21 cellular contexts compared by ENCODE assay signal in genomic region chr3:143298886-143299535, GRCh38.
DNase-seq lines count a peak whose midpoint lies in the region; ATAC-seq, FAIRE-seq and TF ChIP-seq lines count a peak whose summit lies in the region.
"Had no signal": no experiment of that assay in that cellular context is flagged by ENCODE, and none has a peak within 500 bp of the region (broad histone marks: within the 10 kb centered on the region; RNA-seq: fewer than 3 reads in every experiment).

No MANE protein-coding gene starts in this region.

- no peaks in the 10 kb centered on the region for H3K27me3 ChIP-seq in naive thymus-derived CD4-positive, alpha-beta T cell (ENCODE audit: control insufficient read depth in 2 of 2, insufficient read depth in 2 of 2, low read length in 2 of 2)
- H3K27me3 ChIP-seq: transverse colon had no signal

- DNase-seq in GM12892 (ENCODE audit: insufficient read length) (no peak), KBM-7 (peak; percentile 21), NOMO-1 treated with dmso at 0.1 percent for 144 hours (lab: John Stamatoyannopoulos, UW; ENCODE audit: unreplicated experiment) (peak; percentile 54), NCI-H2081 (lab: John Stamatoyannopoulos, UW) (no peak)
- no peak for DNase-seq in naive thymus-derived CD4-positive, alpha-beta T cell
- DNase-seq: activated CD8-positive, alpha-beta memory T cell treated with anti-CD3 and anti-CD28 coated beads, Interleukin-2, amount 50 U/mL, for 48 hours; activated naive CD4-positive, alpha-beta T cell; DMS153; left cardiac atrium; NCI-H1105 treated with DMSO at 0.1 percent for 48 hours; NCI-H2171; NK-92 treated with Interleukin-12 subunit alpha and Interleukin-12 subunit beta, amount 100 ng/mL, for 24 hours; retina; stimulated activated naive CD4-positive, alpha-beta T cell treated with Interleukin-2 at 50 U/mL for 16 hours; transverse colon had no signal

- FAIRE-seq in GM12892 (lab: Jason Lieb, UNC): peak; percentile 48

- CTCF ChIA-PET in naive thymus-derived CD4-positive, alpha-beta T cell (lab: Charles Lee): interaction anchor here (0.6 kb wide), 1 partner anchor 178 kb away, joined by 3 read pairs; no protein-coding TSS in a partner anchor

- intact Hi-C loops in naive thymus-derived CD4-positive, alpha-beta T cell (cut with micrococcal nuclease): loop anchor here in 1 of 2 donors (5.0 kb wide), 1 partner anchor 177 kb away; no protein-coding TSS in a partner anchor

- peaks cover 27 to 78% (median 57%) of the 10 kb centered on the region in 7 donors for H3K4me1 Mint-ChIP-seq in naive thymus-derived CD4-positive, alpha-beta T cell

- H3K27me3 Mint-ChIP-seq in naive thymus-derived CD4-positive, alpha-beta T cell: no peaks in the 10 kb centered on the region
- H3K27me3 Mint-ChIP-seq: brain had no signal

- in situ Hi-C loops in KBM-7 (cut with MboI; ENCODE audit: low pct_unique_long_range_greater_than_20kb, low sequenced_read_pairs): no loop called here

- H3K27ac ChIP-seq in naive thymus-derived CD4-positive, alpha-beta T cell (ENCODE audit: low read depth, low read length): no peak overlapping the region
- H3K27ac ChIP-seq: coronary artery, transverse colon had no signal

- H3K4me3 ChIP-seq in naive thymus-derived CD4-positive, alpha-beta T cell (ENCODE audit: low read length): no peak overlapping the region
- H3K4me3 ChIP-seq: coronary artery, transverse colon had no signal

- H3K9me3 Mint-ChIP-seq in naive thymus-derived CD4-positive, alpha-beta T cell: no peaks in the 10 kb centered on the region
- H3K9me3 Mint-ChIP-seq: brain, mesothelial cell of epicardium had no signal

- peak overlapping the region in 6 of 9 donors; percentile 3 to 53 (median 33) for H3K27ac Mint-ChIP-seq in naive thymus-derived CD4-positive, alpha-beta T cell
- H3K27ac Mint-ChIP-seq: brain, mesothelial cell of epicardium had no signal

- H3K36me3 Mint-ChIP-seq in naive thymus-derived CD4-positive, alpha-beta T cell: peaks cover 0 to 3% (median 0%) of the 10 kb centered on the region in 5 donors
- H3K36me3 Mint-ChIP-seq: brain, mesothelial cell of epicardium had no signal

- peak overlapping the region in 4 of 10 donors; percentile 4 to 21 (median 13) for H3K4me3 Mint-ChIP-seq in naive thymus-derived CD4-positive, alpha-beta T cell
- H3K4me3 Mint-ChIP-seq: brain, mesothelial cell of epicardium had no signal

- H3K4me1 ChIP-seq in naive thymus-derived CD4-positive, alpha-beta T cell (ENCODE audit: control insufficient read depth in 2 of 2, insufficient read depth in 2 of 2, low read length in 2 of 2): peaks cover 0 to 6% of the 10 kb centered on the region in 2 donors
- H3K4me1 ChIP-seq: transverse colon had no signal

- no peak for TF ChIP-seq POLR2A in GM12892 (IDR thresholded peaks at IDR 0.05; ENCODE audit: low read depth, low read length)

- no peaks in the 10 kb centered on the region for H3K36me3 ChIP-seq in naive thymus-derived CD4-positive, alpha-beta T cell (ENCODE audit: control insufficient read depth in 2 of 3, insufficient read depth in 3 of 3, low read length in 3 of 3)
- H3K36me3 ChIP-seq: transverse colon had no signal

- POLR2A ChIA-PET in naive thymus-derived CD4-positive, alpha-beta T cell (lab: Charles Lee): no interaction called here

- peak; percentile 46 for ATAC-seq in naive thymus-derived CD4-positive, alpha-beta T cell
- ATAC-seq in HG02678 (IDR thresholded peaks at IDR 0.05; ENCODE audit: unreplicated experiment) (no peak), GM21786 (IDR thresholded peaks at IDR 0.05; ENCODE audit: unreplicated experiment) (no peak)
- ATAC-seq: left cardiac atrium, Right ventricle myocardium inferior had no signal

- no peaks in the 10 kb centered on the region for H3K9me3 ChIP-seq in naive thymus-derived CD4-positive, alpha-beta T cell (ENCODE audit: control insufficient read depth in 2 of 3, low read length in 3 of 3)
- H3K9me3 ChIP-seq: transverse colon had no signal

Comparison
In these comparisons a context has a peak if more than half of its experiments do, and no peak if none do; other contexts are left out.
1. DNase-seq: peak in KBM-7 (single experiment) and NOMO-1 treated with dmso at 0.1 percent for 144 hours (single experiment); none in GM12892 (single experiment), naive thymus-derived CD4-positive, alpha-beta T cell (0 of 9) and NCI-H2081 (0 of 2).